ENCODE assay signal across 1 cellular context in genomic region chr15:67106764-67107013, GRCh38.
TF ChIP-seq lines count a peak whose summit lies in the region.

No MANE protein-coding gene starts in this region.

TF ChIP-seq in GM12878, 131 proteins besides CTCF, POLR2A, EP300 and RAD21 (continued from another document):
- TF ChIP-seq ZNF687 (IDR thresholded peaks at IDR 0.05): no peak
- no peak for TF ChIP-seq BRCA1 (IDR thresholded peaks at IDR 0.05; ENCODE audit: low read depth, low read length)
TF ChIP-seq in GM12878: peak in this region for 1.
